13 cellular contexts compared by ENCODE assay signal in the genomic region with DNA sequence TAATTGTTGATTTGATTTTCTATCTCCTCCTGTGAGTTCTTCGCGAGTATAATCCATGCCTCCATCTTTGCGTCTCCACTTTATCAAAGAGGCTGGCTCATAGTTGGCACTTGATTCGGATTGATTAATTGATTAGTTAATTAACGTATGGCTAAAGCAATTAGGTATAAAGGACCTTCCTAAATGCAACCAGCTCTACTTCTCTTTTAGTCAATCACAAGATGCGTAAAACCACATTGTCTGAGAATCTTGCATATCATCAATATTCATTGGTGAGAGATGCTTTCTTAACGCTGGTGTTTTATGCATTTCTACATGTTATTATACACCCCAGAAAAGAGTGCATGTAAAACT. TPM values are rescaled to one million over a fixed set of nuclear protein-coding genes. Genes with fewer than 3 reads are reported as not detected.
"Had no signal": no experiment of that assay in that cellular context is flagged by ENCODE, and none has a peak within 500 bp of the region (broad histone marks: within the 10 kb centered on the region; RNA-seq: fewer than 3 reads in every experiment).

No MANE protein-coding gene starts in this region.

- ATAC-seq: T-helper 17 cell, upper lobe of right lung had no signal

- H3K27ac ChIP-seq: esophagus muscularis mucosa, sigmoid colon, upper lobe of right lung had no signal

- DNase-seq: activated CD4-positive, alpha-beta T cell treated with anti-CD3 and anti-CD28 coated beads, Interleukin-2, amount 10 ng/mL, durations not matched to agents 7 days and 5 days; activated CD4-positive, CD25-positive, alpha-beta regulatory T cell; activated CD8-positive, alpha-beta memory T cell treated with anti-CD3 and anti-CD28 coated beads for 24 hours; activated naive CD4-positive, alpha-beta T cell treated with anti-CD3 and anti-CD28 coated beads for 36 hours; activated T-cell treated with anti-CD3 and anti-CD28 coated beads for 4 hours; foreskin melanocyte; head of caudate nucleus; occipital lobe; sigmoid colon; T-helper 17 cell; upper lobe of right lung had no signal

- H3K9me3 ChIP-seq: esophagus muscularis mucosa, sigmoid colon, upper lobe of right lung had no signal

- H3K4me3 ChIP-seq: esophagus muscularis mucosa, sigmoid colon, upper lobe of right lung had no signal

- H3K4me1 ChIP-seq: sigmoid colon, upper lobe of right lung had no signal

- H3K27me3 ChIP-seq: esophagus muscularis mucosa, sigmoid colon, upper lobe of right lung had no signal

RNA-seq across cellular contexts. Expression of a gene that starts 56.4 kb away (rescaled TPM):
- total RNA-seq: activated CD4-positive, alpha-beta T cell treated with anti-CD3 and anti-CD28 coated beads, Interleukin-2, amount 10 ng/mL, durations not matched to agents 7 days and 5 days; activated naive CD4-positive, alpha-beta T cell treated with anti-CD3 and anti-CD28 coated beads for 36 hours; activated T-helper 17 cell treated with anti-CD3 and anti-CD28 coated beads, Interleukin-2, amount 50 U/mL, for 72 hours; T-helper 17 cell had no signal
